ENCODE assay signal across 21 cellular contexts in the genomic region with DNA sequence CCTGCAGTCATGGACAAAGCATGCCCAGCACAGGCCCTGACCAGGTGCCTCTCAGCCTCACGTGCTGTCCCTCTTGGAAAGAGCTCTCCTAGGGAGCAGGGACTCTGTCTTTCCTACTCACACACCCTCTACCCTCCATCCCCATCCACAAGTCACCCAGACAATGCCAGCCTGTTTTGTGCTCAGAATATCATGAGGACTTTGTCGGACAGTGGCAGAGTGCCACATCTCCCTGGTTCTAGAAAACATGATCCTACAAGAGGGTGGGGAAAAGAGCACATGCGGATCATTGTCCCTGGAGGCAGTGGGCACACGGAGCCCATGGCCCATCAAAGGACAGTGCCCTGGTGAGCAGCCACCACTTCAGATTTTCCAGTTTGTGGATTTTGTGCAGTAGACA. TPM values are rescaled to one million over a fixed set of nuclear protein-coding genes. Genes with fewer than 3 reads are reported as not detected.
DNase-seq lines count a peak whose midpoint lies in the region; ATAC-seq and TF ChIP-seq lines count a peak whose summit lies in the region.
"Had no signal": no experiment of that assay in that cellular context is flagged by ENCODE, and none has a peak within 500 bp of the region (broad histone marks: within the 10 kb centered on the region; RNA-seq: fewer than 3 reads in every experiment).

No MANE protein-coding gene starts in this region.

- H3K27me3 ChIP-seq in breast epithelium (peaks cover 0 to 47% of the 10 kb centered on the region in 2 donors), mammary epithelial cell (ENCODE audit: insufficient read depth, low read length) (peaks cover 7% of the 10 kb centered on the region), dorsolateral prefrontal cortex (peaks cover 0 to 29% (median 5%) of the 10 kb centered on the region in 45 donors), tibial nerve (peaks cover 0 to 38% of the 10 kb centered on the region in 2 donors), mesenchymal stem cell (ENCODE audit: control insufficient read depth in 1 of 2, insufficient read depth in 1 of 2, low read length in 2 of 2) (peaks cover 43 to 95% of the 10 kb centered on the region in 2 experiments)

- POLR2A ChIA-PET in naive thymus-derived CD8-positive, alpha-beta T cell (lab: Charles Lee): interaction anchor here (0.6 to 14.4 kb wide), 10 partner anchors 12 to 138 kb away, joined by 3 to 944 read pairs (median 5); partner anchors contain the start of genes MRPS5 and ZNF514

- 71% methylated on average over 4 of the region's 4 CpGs for WGBS in mammary epithelial cell (ENCODE audit: low coverage, missing lambda C conversion rate)
- 30 to 38% methylated on average over 4 of the region's 4 CpGs for WGBS in tibial nerve, 2 donors
- WGBS in mesenchymal stem cell: 54% methylated on average over 4 of the region's 4 CpGs

- intact Hi-C loops in breast epithelium (cut with DNase I; ENCODE audit: low total_unique reads) (no loop called here), mammary epithelial cell (cut with micrococcal nuclease) (loop anchor here (1.0 to 2.0 kb wide), 5 partner anchors 30 to 293 kb away; partner anchors contain the start of gene ZNF892), dorsolateral prefrontal cortex (cut with DNase I) (loop anchor here (1.0 to 10.0 kb wide), 4 partner anchors 55 to 95 kb away; no protein-coding TSS in a partner anchor)

- peaks cover 0 to 4% of the 10 kb centered on the region in 2 donors for H3K4me1 ChIP-seq in breast epithelium
- no peaks in the 10 kb centered on the region for H3K4me1 ChIP-seq in mammary epithelial cell (ENCODE audit: insufficient read depth, low read length)
- peaks cover 0 to 24% (median 6%) of the 10 kb centered on the region in 4 donors for H3K4me1 ChIP-seq in tibial nerve
- peaks cover 4% of the 10 kb centered on the region for H3K4me1 ChIP-seq in mesenchymal stem cell (ENCODE audit: control insufficient read depth, insufficient read depth, low read depth, low read length)

- no peaks in the 10 kb centered on the region for H3K79me2 ChIP-seq in mammary epithelial cell (ENCODE audit: insufficient read depth, low read length)

- in situ Hi-C loops in mammary epithelial cell (cut with MboI; ENCODE audit: low sequenced_read_pairs in 2 of 2): no loop called here

- H3K14ac ChIP-seq in mesenchymal stem cell (ENCODE audit: low read length in 2 of 2): no peak overlapping the region

- peak overlapping the region in 9 of 10 donors; percentile 47 to 99 (median 91) for H3K27ac Mint-ChIP-seq in naive thymus-derived CD8-positive, alpha-beta T cell
- H3K27ac Mint-ChIP-seq: dendritic cell treated with granulocyte-macrophage colony-stimulating factor and Interleukin-4, amounts not matched to agents 40 ng/mL and 50 ng/mL, for 4 days; memory B cell; progenitor cell of endocrine pancreas; stimulated activated naive CD8-positive, alpha-beta T cell treated with anti-CD3 and anti-CD28 coated beads, Interleukin-15, Interleukin-2, amounts not matched to agents 100 ng/mL and 50 ng/mL, for 24 hours had no signal

- no peak overlapping the region for H2BK120ac ChIP-seq in mesenchymal stem cell (ENCODE audit: low read depth, low read length)

- H3K9me3 ChIP-seq in breast epithelium: no peaks in the 10 kb centered on the region
- no peaks in the 10 kb centered on the region for H3K9me3 ChIP-seq in mammary epithelial cell (replicated peaks; ENCODE audit: insufficient read depth, low read length)
- H3K9me3 ChIP-seq in tibial nerve: no peaks in the 10 kb centered on the region
- H3K9me3 ChIP-seq in mesenchymal stem cell (ENCODE audit: control insufficient read depth, low read length): no peaks in the 10 kb centered on the region
- H3K9me3 ChIP-seq: upper lobe of left lung had no signal

- H2AFZ ChIP-seq in mammary epithelial cell (ENCODE audit: low read depth, low read length) (no peak overlapping the region), mesenchymal stem cell (ENCODE audit: low read depth, low read length) (no peak overlapping the region)

- no peak for ATAC-seq in naive thymus-derived CD8-positive, alpha-beta T cell
- ATAC-seq in stimulated activated naive CD8-positive, alpha-beta T cell treated with anti-CD3 and anti-CD28 coated beads, Interleukin-15, Interleukin-2, amounts not matched to agents 100 U/mL and 50 U/mL, for 24 hours: no peak
- ATAC-seq in HG03469 (IDR thresholded peaks at IDR 0.05; ENCODE audit: unreplicated experiment): no peak

- BruUV-seq in mammary epithelial cell (replicated peaks; lab: Mats Ljungman, UMichigan): no TSS peak

- no peak overlapping the region for H3K23ac ChIP-seq in mesenchymal stem cell (ENCODE audit: low read length in 2 of 2)

- DNase-seq in breast epithelium (ENCODE audit: low spot score in 2 of 2) (no peak), mammary epithelial cell (no peak), dorsolateral prefrontal cortex (peak in 9 of 10 donors; percentile 59 to 94 (median 73)), tibial nerve (ENCODE audit: low spot score in 2 of 2) (no peak), mesenchymal stem cell (no peak)
- peak in 1 of 10 donors; percentile 43 for DNase-seq in naive thymus-derived CD8-positive, alpha-beta T cell
- no peak for DNase-seq in stimulated activated naive CD8-positive, alpha-beta T cell treated with anti-CD3 and anti-CD28 coated beads, Interleukin-15, Interleukin-2, amounts not matched to agents 100 U/mL and 50 U/mL, for 24 hours

- no peak overlapping the region for H3K4me3 ChIP-seq in breast epithelium
- H3K4me3 ChIP-seq in mammary epithelial cell (replicated peaks in 1 of 3; ENCODE audit: insufficient read depth in 1 of 3, low read depth in 2 of 3, low read length in 3 of 3): no peak overlapping the region
- peak overlapping the region in 3 of 59 donors; percentile 0 to 35 (median 17) for H3K4me3 ChIP-seq in dorsolateral prefrontal cortex
- H3K4me3 ChIP-seq in tibial nerve: no peak overlapping the region
- H3K4me3 ChIP-seq in mesenchymal stem cell (ENCODE audit: insufficient read depth in 1 of 2, low read depth in 1 of 2, low read length in 2 of 2): no peak overlapping the region
- H3K4me3 ChIP-seq: SK-N-MC, upper lobe of left lung had no signal

- H3K4ac ChIP-seq in mesenchymal stem cell (ENCODE audit: low read depth in 1 of 2, low read length in 2 of 2): no peak overlapping the region

- TF ChIP-seq CTCF in breast epithelium (IDR thresholded peaks at IDR 0.05) (no peak), mammary epithelial cell (conservative IDR thresholded peaks at IDR 0.05 in 1 of 2, IDR thresholded peaks at IDR 0.05 in 1 of 2; ENCODE audit: extremely low read depth in 1 of 2, insufficient read depth in 1 of 2, low read depth in 1 of 2, low read length in 2 of 2) (no peak), dorsolateral prefrontal cortex (IDR thresholded peaks at IDR 0.05 in 54 of 56, conservative IDR thresholded peaks at IDR 0.05 in 2 of 56; ENCODE audit: low read depth in 1 of 56, partially characterized antibody in 56 of 56) (no peak), tibial nerve (IDR thresholded peaks at IDR 0.05) (no peak)

- H3K36me3 ChIP-seq in breast epithelium (no peaks in the 10 kb centered on the region), mammary epithelial cell (ENCODE audit: insufficient read depth, low read length) (no peaks in the 10 kb centered on the region), tibial nerve (no peaks in the 10 kb centered on the region), mesenchymal stem cell (ENCODE audit: control insufficient read depth in 1 of 2, insufficient read depth in 2 of 2, low read depth in 1 of 2, low read length in 2 of 2) (no peaks in the 10 kb centered on the region)
- H3K36me3 ChIP-seq: upper lobe of left lung had no signal

- H3K36me3 Mint-ChIP-seq in naive thymus-derived CD8-positive, alpha-beta T cell: no peaks in the 10 kb centered on the region
- H3K36me3 Mint-ChIP-seq: memory B cell had no signal

- no peak overlapping the region for H2BK15ac ChIP-seq in mesenchymal stem cell (ENCODE audit: low read depth, poor library complexity, severe bottlenecking)

- dilution Hi-C loops in mammary epithelial cell (cut with HindIII; ENCODE audit: low sequenced_read_pairs): no loop called here

- no peak overlapping the region for H2AK5ac ChIP-seq in mesenchymal stem cell (ENCODE audit: low read length, severe bottlenecking)

- peaks cover 0 to 8% (median 0%) of the 10 kb centered on the region in 5 donors for H3K27me3 Mint-ChIP-seq in naive thymus-derived CD8-positive, alpha-beta T cell
- H3K27me3 Mint-ChIP-seq: T-helper 17 cell had no signal

- H3K79me1 ChIP-seq in mesenchymal stem cell (replicated peaks; ENCODE audit: low read length, poor library complexity, severe bottlenecking): no peaks in the 10 kb centered on the region

- H2BK5ac ChIP-seq in mesenchymal stem cell (ENCODE audit: low read depth, low read length, poor library complexity, severe bottlenecking): no peak overlapping the region

- no peak overlapping the region for H4K91ac ChIP-seq in mesenchymal stem cell (ENCODE audit: low read length)

- peaks cover 1% of the 10 kb centered on the region for H4K20me1 ChIP-seq in mammary epithelial cell (ENCODE audit: insufficient read depth, low read length)

- CTCF ChIA-PET in mammary epithelial cell (lab: Charles Lee; ENCODE audit: low non-redundant PET): no interaction called here

- peaks cover 35 to 49% (median 43%) of the 10 kb centered on the region in 4 donors for H3K4me1 Mint-ChIP-seq in naive thymus-derived CD8-positive, alpha-beta T cell

- no peak overlapping the region for H3K18ac ChIP-seq in mesenchymal stem cell (ENCODE audit: low read depth in 1 of 2, low read length in 2 of 2)

- no peak overlapping the region for H2BK12ac ChIP-seq in mesenchymal stem cell (ENCODE audit: low read length in 2 of 2)

- no peak overlapping the region for H4K8ac ChIP-seq in mesenchymal stem cell (ENCODE audit: low read length)

- TF ChIP-seq POLR2A in breast epithelium (IDR thresholded peaks at IDR 0.05) (no peak), tibial nerve (IDR thresholded peaks at IDR 0.05) (no peak)

- H3K9ac ChIP-seq in mammary epithelial cell (ENCODE audit: insufficient read depth, low read length): no peak overlapping the region
- no peak overlapping the region for H3K9ac ChIP-seq in mesenchymal stem cell (ENCODE audit: low read length)

- TF ChIP-seq EP300 in tibial nerve (IDR thresholded peaks at IDR 0.05): no peak

- H3K4me3 Mint-ChIP-seq in naive thymus-derived CD8-positive, alpha-beta T cell: no peak overlapping the region
- H3K4me3 Mint-ChIP-seq: activated naive CD4-positive, alpha-beta T cell treated with anti-CD3 and anti-CD28 coated beads for 36 hours; activated T-cell treated with anti-CD3 and anti-CD28 coated beads, Interleukin-2, amount 50 U/mL, for 4 hours; dendritic cell treated with granulocyte-macrophage colony-stimulating factor and Interleukin-4, amounts not matched to agents 40 ng/mL and 50 ng/mL, for 4 days; memory B cell; stimulated activated naive CD8-positive, alpha-beta T cell treated with anti-CD3 and anti-CD28 coated beads, Interleukin-15, Interleukin-2, amounts not matched to agents 100 ng/mL and 50 ng/mL, for 24 hours had no signal

- H3K4me2 ChIP-seq in mammary epithelial cell (ENCODE audit: insufficient read depth, low read depth, low read length) (no peak overlapping the region), mesenchymal stem cell (ENCODE audit: low read length, poor library complexity, severe bottlenecking) (no peak overlapping the region)

- H3K9me3 Mint-ChIP-seq in naive thymus-derived CD8-positive, alpha-beta T cell: no peaks in the 10 kb centered on the region
- H3K9me3 Mint-ChIP-seq: activated naive CD4-positive, alpha-beta T cell treated with anti-CD3 and anti-CD28 coated beads for 36 hours; activated T-cell treated with anti-CD3 and anti-CD28 coated beads, Interleukin-2, amount 50 U/mL, for 4 hours; dendritic cell treated with granulocyte-macrophage colony-stimulating factor and Interleukin-4, amounts not matched to agents 40 ng/mL and 50 ng/mL, for 4 days; memory B cell; stimulated activated naive CD8-positive, alpha-beta T cell treated with anti-CD3 and anti-CD28 coated beads, Interleukin-15, Interleukin-2, amounts not matched to agents 100 ng/mL and 50 ng/mL, for 24 hours had no signal

- H3K27ac ChIP-seq in breast epithelium (peak overlapping the region; percentile 43 to 48), mammary epithelial cell (ENCODE audit: insufficient read depth, low read depth, low read length) (no peak overlapping the region), dorsolateral prefrontal cortex (peak overlapping the region; percentile 49 to 100 (median 96)), tibial nerve (peak overlapping the region; percentile 40 to 93 (median 70)), mesenchymal stem cell (ENCODE audit: low read length, poor library complexity, severe bottlenecking) (no peak overlapping the region)
- H3K27ac ChIP-seq: 22Rv1, SK-N-MC, upper lobe of left lung, VCaP had no signal

RNA-seq across cellular contexts. Expression of gene MAL, which starts 3.7 kb away (rescaled TPM):
- total RNA-seq in breast epithelium: 1 to 10 TPM in 1 of 3 donors, under 1 TPM in 1, not detected in 1; 0.32 to 2.3 TPM
- not detected for total RNA-seq in mammary epithelial cell
- not detected for polyA plus RNA-seq in mammary epithelial cell
- not detected for polyA minus RNA-seq in mammary epithelial cell
- 100 to 1,000 TPM in 74 of 120 experiments, 10 to 100 TPM in 46; 24.0 to 522 (median 118) TPM for total RNA-seq in dorsolateral prefrontal cortex
- 100 to 1,000 TPM; 116 to 117 TPM for total RNA-seq in naive thymus-derived CD8-positive, alpha-beta T cell
- polyA plus RNA-seq in naive thymus-derived CD8-positive, alpha-beta T cell: 100 to 1,000 TPM; 158 to 284 (median 273) TPM
- 100 to 1,000 TPM in 2 of 4 donors, 10 to 100 TPM in 2; 60.0 to 200 (median 121) TPM for total RNA-seq in tibial nerve
- not detected for polyA plus RNA-seq in mesenchymal stem cell (2013, experiment 1 of 2)
- polyA plus RNA-seq in mesenchymal stem cell (2013, experiment 2 of 2): not detected
- total RNA-seq: fibroblast of lung, glomerular endothelial cell, progenitor cell of endocrine pancreas had no signal
- polyA plus RNA-seq: fibroblast of lung had no signal

Comparison
In these comparisons a context has a peak if more than half of its experiments do, and no peak if none do; other contexts are left out.
1. H3K27ac ChIP-seq: peak in breast epithelium (2 of 2), dorsolateral prefrontal cortex (59 of 59) and tibial nerve (4 of 4); none in mammary epithelial cell (single experiment) and mesenchymal stem cell (single experiment).
2. DNase-seq: peak in dorsolateral prefrontal cortex (9 of 10); none in breast epithelium (0 of 2), mammary epithelial cell (single experiment), tibial nerve (0 of 2), mesenchymal stem cell (single experiment) and stimulated activated naive CD8-positive, alpha-beta T cell treated with anti-CD3 and anti-CD28 coated beads, Interleukin-15, Interleukin-2, amounts not matched to agents 100 U/mL and 50 U/mL, for 24 hours (single experiment).
3. RNA of gene MAL, which starts 3.7 kb away (total RNA-seq): 60.0 to 200 TPM in tibial nerve, 24.0 to 522 TPM in dorsolateral prefrontal cortex and 116 to 117 TPM in naive thymus-derived CD8-positive, alpha-beta T cell; 0.32 to 2.3 TPM in breast epithelium and not detected in mammary epithelial cell; every median in the first group is over 4 times any median in the second.